Comparison of ENCODE assay signal across 21 cellular contexts in genomic region chr22:37911697-37912096, GRCh38. TPM values are rescaled to one million over a fixed set of nuclear protein-coding genes. Genes with fewer than 3 reads are reported as not detected.
DNase-seq lines count a peak whose midpoint lies in the region; ATAC-seq and TF ChIP-seq lines count a peak whose summit lies in the region.
"Had no signal": no experiment of that assay in that cellular context is flagged by ENCODE, and none has a peak within 500 bp of the region (broad histone marks: within the 10 kb centered on the region; RNA-seq: fewer than 3 reads in every experiment).

No MANE protein-coding gene starts in this region.

- peaks cover 25% of the 10 kb centered on the region for H3K4me1 Mint-ChIP-seq in activated naive CD8-positive, alpha-beta T cell treated with anti-CD3 and anti-CD28 coated beads, Interleukin-2, amount 10 ng/mL, durations not matched to agents 7 days and 5 days
- peaks cover 16% of the 10 kb centered on the region for H3K4me1 Mint-ChIP-seq in activated naive CD8-positive, alpha-beta T cell treated with anti-CD3 and anti-CD28 coated beads for 36 hours
- peaks cover 33% of the 10 kb centered on the region for H3K4me1 Mint-ChIP-seq in endodermal cell
- H3K4me1 Mint-ChIP-seq in neural crest cell = peaks cover 43% of the 10 kb centered on the region

- intact Hi-C loops in uterus (cut with DNase I; ENCODE audit: low total_unique reads) = no loop called here

- TF ChIP-seq CTCF in endodermal cell (conservative IDR thresholded peaks at IDR 0.05) (no peak), neural crest cell (conservative IDR thresholded peaks at IDR 0.05) (no peak), uterus (IDR thresholded peaks at IDR 0.05) (no peak)

- H3K27me3 ChIP-seq in endodermal cell (ENCODE audit: control insufficient read depth, insufficient read depth, low read length, poor library complexity, severe bottlenecking) (no peaks in the 10 kb centered on the region), uterus (no peaks in the 10 kb centered on the region)
- H3K27me3 ChIP-seq: adrenal gland, neutrophil had no signal

- H3K9me3 ChIP-seq in endodermal cell (ENCODE audit: control insufficient read depth, low read length) (no peaks in the 10 kb centered on the region), uterus (no peaks in the 10 kb centered on the region)
- H3K9me3 ChIP-seq: A549, adrenal gland, neutrophil had no signal

- H3K9ac ChIP-seq in endodermal cell (ENCODE audit: extremely low read depth, low read length, poor library complexity, severe bottlenecking) = no peak overlapping the region

- H3K4me1 ChIP-seq in endodermal cell (ENCODE audit: control insufficient read depth, insufficient read depth, low read length) (peaks cover 12% of the 10 kb centered on the region), uterus (peaks cover 0 to 17% of the 10 kb centered on the region in 2 donors)

- no peak overlapping the region for H3K4me3 ChIP-seq in endodermal cell (ENCODE audit: low read length)
- no peak overlapping the region for H3K4me3 ChIP-seq in uterus
- H3K4me3 ChIP-seq: A549, adrenal gland, PC-9 had no signal

- no peaks in the 10 kb centered on the region for H3K27me3 Mint-ChIP-seq in activated naive CD8-positive, alpha-beta T cell treated with anti-CD3 and anti-CD28 coated beads, Interleukin-2, amount 10 ng/mL, durations not matched to agents 7 days and 5 days
- no peaks in the 10 kb centered on the region for H3K27me3 Mint-ChIP-seq in activated naive CD8-positive, alpha-beta T cell treated with anti-CD3 and anti-CD28 coated beads for 36 hours
- H3K27me3 Mint-ChIP-seq in endodermal cell (ENCODE audit: insufficient read depth) (no peaks in the 10 kb centered on the region), neural crest cell (ENCODE audit: low read depth) (no peaks in the 10 kb centered on the region)

- POLR2A ChIA-PET in activated naive CD8-positive, alpha-beta T cell treated with anti-CD3 and anti-CD28 coated beads, Interleukin-2, amount 10 ng/mL, durations not matched to agents 7 days and 5 days (lab: Charles Lee) = no interaction called here

- H3K9me3 Mint-ChIP-seq in activated naive CD8-positive, alpha-beta T cell treated with anti-CD3 and anti-CD28 coated beads, Interleukin-2, amount 10 ng/mL, durations not matched to agents 7 days and 5 days = no peaks in the 10 kb centered on the region
- H3K9me3 Mint-ChIP-seq in activated naive CD8-positive, alpha-beta T cell treated with anti-CD3 and anti-CD28 coated beads for 36 hours = no peaks in the 10 kb centered on the region
- H3K9me3 Mint-ChIP-seq in endodermal cell = no peaks in the 10 kb centered on the region
- H3K9me3 Mint-ChIP-seq in neural crest cell = no peaks in the 10 kb centered on the region
- H3K9me3 Mint-ChIP-seq: mesothelial cell of epicardium had no signal

- 79 to 83% methylated on average over 2 to 7 of the region's 8 CpGs for WGBS in endodermal cell (ENCODE audit: insufficient coverage in 1 of 2, insufficient read length in 1 of 2), 2 experiments

- H3K36me3 ChIP-seq in endodermal cell (ENCODE audit: control insufficient read depth, insufficient read depth, low read length) (peaks cover 13% of the 10 kb centered on the region), uterus (no peaks in the 10 kb centered on the region)

- TF ChIP-seq POLR2A in uterus (IDR thresholded peaks at IDR 0.05) = no peak

- no peak overlapping the region for H3K27ac ChIP-seq in endodermal cell (ENCODE audit: low read depth, low read length)
- H3K27ac ChIP-seq in uterus = peak overlapping the region; percentile 94 to 96
- H3K27ac ChIP-seq: A549, adrenal gland, C4-2B, neutrophil, PC-9 had no signal

- peak overlapping the region; percentile 52 for H3K27ac Mint-ChIP-seq in activated naive CD8-positive, alpha-beta T cell treated with anti-CD3 and anti-CD28 coated beads, Interleukin-2, amount 10 ng/mL, durations not matched to agents 7 days and 5 days
- H3K27ac Mint-ChIP-seq in activated naive CD8-positive, alpha-beta T cell treated with anti-CD3 and anti-CD28 coated beads for 36 hours = no peak overlapping the region
- H3K27ac Mint-ChIP-seq in endodermal cell (peak overlapping the region; percentile 78), neural crest cell (ENCODE audit: unreplicated experiment) (no peak overlapping the region)

- no peak for ATAC-seq in activated naive CD8-positive, alpha-beta T cell treated with anti-CD3 and anti-CD28 coated beads, Interleukin-2, amount 10 ng/mL, durations not matched to agents 7 days and 5 days (ENCODE audit: low read depth)
- ATAC-seq: right cardiac atrium had no signal

- DNase-seq in activated naive CD8-positive, alpha-beta T cell treated with anti-CD3 and anti-CD28 coated beads, Interleukin-2, amount 10 ng/mL, durations not matched to agents 7 days and 5 days = no peak
- no peak for DNase-seq in activated naive CD8-positive, alpha-beta T cell treated with anti-CD3 and anti-CD28 coated beads for 36 hours
- DNase-seq in endodermal cell (peak; percentile 70), neural crest cell (ENCODE audit: low read depth, low spot score) (no peak), uterus (no peak), germinal center (ENCODE audit: low spot score) (no peak), amniotic stem cell (lab: John Stamatoyannopoulos, UW) (no peak), HK-2 (ENCODE audit: unreplicated experiment) (no peak)
- DNase-seq: activated CD4-positive, CD25-positive, alpha-beta regulatory T cell; caudate nucleus; NCI-H1417; NCI-H82; PC-9 had no signal

- H3K4me3 Mint-ChIP-seq in activated naive CD8-positive, alpha-beta T cell treated with anti-CD3 and anti-CD28 coated beads, Interleukin-2, amount 10 ng/mL, durations not matched to agents 7 days and 5 days = no peak overlapping the region
- H3K4me3 Mint-ChIP-seq in activated naive CD8-positive, alpha-beta T cell treated with anti-CD3 and anti-CD28 coated beads for 36 hours = no peak overlapping the region
- H3K4me3 Mint-ChIP-seq in endodermal cell = no peak overlapping the region
- peak overlapping the region; percentile 59 for H3K4me3 Mint-ChIP-seq in neural crest cell
- H3K4me3 Mint-ChIP-seq: mesothelial cell of epicardium had no signal

- no peaks in the 10 kb centered on the region for H3K36me3 Mint-ChIP-seq in activated naive CD8-positive, alpha-beta T cell treated with anti-CD3 and anti-CD28 coated beads, Interleukin-2, amount 10 ng/mL, durations not matched to agents 7 days and 5 days
- H3K36me3 Mint-ChIP-seq in activated naive CD8-positive, alpha-beta T cell treated with anti-CD3 and anti-CD28 coated beads for 36 hours = peaks cover 3% of the 10 kb centered on the region
- H3K36me3 Mint-ChIP-seq in endodermal cell (ENCODE audit: low read depth) (peaks cover 14% of the 10 kb centered on the region), neural crest cell (ENCODE audit: low read depth) (no peaks in the 10 kb centered on the region)

RNA-seq across cellular contexts. Expression of gene MICALL1, which starts 5.6 kb away (rescaled TPM):
- total RNA-seq in activated naive CD8-positive, alpha-beta T cell treated with anti-CD3 and anti-CD28 coated beads, Interleukin-2, amount 10 ng/mL, durations not matched to agents 7 days and 5 days = 10 to 100 TPM; 27.9 to 31.3 TPM
- total RNA-seq in activated naive CD8-positive, alpha-beta T cell treated with anti-CD3 and anti-CD28 coated beads for 36 hours = 10 to 100 TPM; 14.2 to 16.6 TPM
- 10 to 100 TPM; 33.5 to 36.6 TPM for total RNA-seq in endodermal cell
- 28.1 TPM for polyA plus RNA-seq in endodermal cell (2013, experiment 1 of 2)
- 24.7 TPM for polyA plus RNA-seq in endodermal cell (2013, experiment 2 of 2)
- 49.1 and 54.4 TPM in 2 replicates for total RNA-seq in neural crest cell
- 10 to 100 TPM in 3 of 4 donors, 1 to 10 TPM in 1; 7.4 to 96.6 (median 46.6) TPM for total RNA-seq in uterus

RNA-seq across cellular contexts. Expression of gene C22orf23, which starts 41.7 kb away (rescaled TPM):
- not detected for total RNA-seq in activated naive CD8-positive, alpha-beta T cell treated with anti-CD3 and anti-CD28 coated beads, Interleukin-2, amount 10 ng/mL, durations not matched to agents 7 days and 5 days
- under 1 TPM; 0.40 to 0.41 TPM for total RNA-seq in activated naive CD8-positive, alpha-beta T cell treated with anti-CD3 and anti-CD28 coated beads for 36 hours
- total RNA-seq in endodermal cell = under 1 TPM; 0.29 to 0.44 TPM
- 1.4 TPM for polyA plus RNA-seq in endodermal cell (2013, experiment 1 of 2)
- 1.1 TPM for polyA plus RNA-seq in endodermal cell (2013, experiment 2 of 2)
- 0.79 and 1.5 TPM in 2 replicates for total RNA-seq in neural crest cell
- total RNA-seq in uterus = under 1 TPM in 2 of 4 donors, not detected in 2; 0.40 to 0.76 TPM
- total RNA-seq: kidney epithelial cell; T-helper 2 cell treated with Interferon-gamma antibody and Interleukin-4, amounts not matched to agents 100 ng/mL and 5 ng/mL, for 36 hours had no signal

RNA-seq across cellular contexts. Expression of gene POLR2F, which starts 41.8 kb away (rescaled TPM):
- 10 to 100 TPM; 60.2 to 61.4 TPM for total RNA-seq in activated naive CD8-positive, alpha-beta T cell treated with anti-CD3 and anti-CD28 coated beads, Interleukin-2, amount 10 ng/mL, durations not matched to agents 7 days and 5 days
- 100 to 1,000 TPM; 131 to 140 TPM for total RNA-seq in activated naive CD8-positive, alpha-beta T cell treated with anti-CD3 and anti-CD28 coated beads for 36 hours
- total RNA-seq in endodermal cell (100 to 1,000 TPM in 1 of 2 donors, 10 to 100 TPM in 1; 98.0 to 105 TPM), neural crest cell (137 and 143 TPM in 2 replicates), uterus (10 to 100 TPM; 31.5 to 63.8 (median 43.3) TPM)
- 122 TPM for polyA plus RNA-seq in endodermal cell (2013, experiment 1 of 2)
- 100 TPM for polyA plus RNA-seq in endodermal cell (2013, experiment 2 of 2)

Comparison
In these comparisons a context has a peak if more than half of its experiments do, and no peak if none do; other contexts are left out.
1. H3K27ac Mint-ChIP-seq: peak in activated naive CD8-positive, alpha-beta T cell treated with anti-CD3 and anti-CD28 coated beads, Interleukin-2, amount 10 ng/mL, durations not matched to agents 7 days and 5 days (single experiment) and endodermal cell (single experiment); none in activated naive CD8-positive, alpha-beta T cell treated with anti-CD3 and anti-CD28 coated beads for 36 hours (single experiment) and neural crest cell (single experiment).